Comparison of ENCODE assay signal across 1 cellular context in the genomic region with DNA sequence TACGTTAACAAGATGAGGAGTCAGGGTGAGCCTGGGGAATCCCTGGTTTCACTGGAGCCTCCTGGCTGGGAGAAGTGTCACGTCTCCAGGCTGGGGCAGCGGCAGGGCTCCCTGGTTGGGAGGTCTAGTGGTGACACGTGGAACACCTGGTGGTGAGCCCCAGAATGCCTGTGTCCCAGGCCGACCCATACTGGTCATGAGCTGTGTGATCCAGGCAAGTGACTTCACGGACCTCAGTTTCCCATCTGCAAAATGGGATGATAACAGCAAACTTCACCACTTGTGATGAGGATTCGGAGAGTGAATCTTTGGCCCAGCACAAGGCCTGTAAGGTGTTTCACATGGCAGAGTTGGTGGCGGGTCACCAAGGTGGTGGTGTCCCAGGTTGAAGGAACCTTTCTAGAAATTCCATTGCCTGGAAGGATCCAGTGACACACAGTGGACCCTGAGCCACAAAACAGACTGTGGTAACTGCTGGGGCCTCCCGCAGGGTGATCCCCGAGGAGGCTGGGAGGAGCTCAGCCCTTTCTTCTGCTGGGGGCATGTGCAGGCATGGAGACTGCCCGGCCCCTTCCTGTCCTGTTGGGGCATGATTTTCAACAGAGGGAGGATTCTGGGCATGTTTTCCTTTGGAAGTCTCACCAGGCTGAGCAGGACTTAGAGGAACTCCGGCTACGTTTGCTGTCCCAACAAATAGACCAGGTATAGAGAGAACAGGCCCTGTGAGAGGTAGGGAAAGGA.
TF ChIP-seq lines count a peak whose summit lies in the region.

No MANE protein-coding gene starts in this region.

TF ChIP-seq in H1, 55 proteins besides CTCF, POLR2A, EP300 and RAD21:
- TF ChIP-seq CREB1 (IDR thresholded peaks at IDR 0.05), result no peak
- TF ChIP-seq KDM1A (IDR thresholded peaks at IDR 0.05; ENCODE audit: borderline replicate concordance, low read length), result peak; percentile 91
TF ChIP-seq in H1: peak in this region for 1.
